In genomic region chr10:23361665-23362064, GRCh38 we compare ENCODE assay signal across 20 cellular contexts. TPM values are rescaled to one million over a fixed set of nuclear protein-coding genes. Genes with fewer than 3 reads are reported as not detected.
DNase-seq lines count a peak whose midpoint lies in the region; ATAC-seq and TF ChIP-seq lines count a peak whose summit lies in the region.
"Had no signal": no experiment of that assay in that cellular context is flagged by ENCODE, and none has a peak within 500 bp of the region (broad histone marks: within the 10 kb centered on the region; RNA-seq: fewer than 3 reads in every experiment).

No MANE protein-coding gene starts in this region.

- no peak overlapping the region for H3K4me3 ChIP-seq in CD8-positive, alpha-beta T cell (ENCODE audit: low read depth, low read length)
- H3K4me3 ChIP-seq: HAP-1 had no signal

- ATAC-seq in CD8-positive, alpha-beta T cell: no peak
- peak; percentile 37 for ATAC-seq in memory B cell (ENCODE audit: low read depth)
- peak; percentile 61 to 64 for ATAC-seq in stimulated activated naive B cell treated with anti-CD40 and anti-IgM and Interleukin-4, amounts not matched to agents 10 μg/mL and 1 μg/mL and 100 μg/mL, for 72 hours (replicated peaks)
- no peak for ATAC-seq in HG03135 (IDR thresholded peaks at IDR 0.05; ENCODE audit: unreplicated experiment)

- intact Hi-C loops in CD8-positive, alpha-beta T cell (cut with DNase I, micrococcal nuclease): loop anchor here (2.0 kb wide), 2 partner anchors 17 to 77 kb away; partner anchors contain the start of genes OTUD1 (in 2 of the 2) and C10orf67 (in 1 of the 2)

- H3K9me3 Mint-ChIP-seq in activated naive CD8-positive, alpha-beta T cell (ENCODE audit: low read depth): peaks cover 8% of the 10 kb centered on the region
- H3K9me3 Mint-ChIP-seq in activated naive CD8-positive, alpha-beta T cell treated with anti-CD3 and anti-CD28 coated beads for 36 hours: peaks cover 12% of the 10 kb centered on the region
- H3K9me3 Mint-ChIP-seq in CD8-positive, alpha-beta T cell: no peaks in the 10 kb centered on the region
- H3K9me3 Mint-ChIP-seq in memory B cell: no peaks in the 10 kb centered on the region
- peaks cover 0 to 3% of the 10 kb centered on the region in 2 donors for H3K9me3 Mint-ChIP-seq in stimulated activated naive B cell treated with anti-CD40 and anti-IgM and Interleukin-4, amounts not matched to agents 10 μg/mL and 1 μg/mL and 100 μg/mL, for 72 hours
- H3K9me3 Mint-ChIP-seq: HFFc6 had no signal

- peaks cover 31% of the 10 kb centered on the region for H3K4me1 ChIP-seq in CD8-positive, alpha-beta T cell (ENCODE audit: insufficient read depth, low read length)
- H3K4me1 ChIP-seq: HAP-1 had no signal

- POLR2A ChIA-PET in CD8-positive, alpha-beta T cell (lab: Charles Lee): no interaction called here

- H3K4me1 Mint-ChIP-seq in activated naive CD8-positive, alpha-beta T cell (ENCODE audit: low read depth): peaks cover 48% of the 10 kb centered on the region
- peaks cover 46% of the 10 kb centered on the region for H3K4me1 Mint-ChIP-seq in activated naive CD8-positive, alpha-beta T cell treated with anti-CD3 and anti-CD28 coated beads for 36 hours
- peaks cover 33% of the 10 kb centered on the region for H3K4me1 Mint-ChIP-seq in CD8-positive, alpha-beta T cell (ENCODE audit: low read depth)
- H3K4me1 Mint-ChIP-seq in memory B cell: peaks cover 14% of the 10 kb centered on the region
- peaks cover 34 to 42% of the 10 kb centered on the region in 2 donors for H3K4me1 Mint-ChIP-seq in stimulated activated naive B cell treated with anti-CD40 and anti-IgM and Interleukin-4, amounts not matched to agents 10 μg/mL and 1 μg/mL and 100 μg/mL, for 72 hours

- no peaks in the 10 kb centered on the region for H3K9me3 ChIP-seq in CD8-positive, alpha-beta T cell (ENCODE audit: low read length)
- H3K9me3 ChIP-seq: HAP-1 had no signal

- no peak for DNase-seq in activated naive CD8-positive, alpha-beta T cell treated with anti-CD3 and anti-CD28 coated beads for 36 hours
- DNase-seq in CD8-positive, alpha-beta T cell: no peak
- DNase-seq in memory B cell (ENCODE audit: low spot score in 2 of 2) (no peak), superior temporal gyrus (ENCODE audit: extremely low spot score) (no peak), GM10266 (ENCODE audit: extremely low spot score) (no peak)
- DNase-seq in stimulated activated naive B cell treated with anti-CD40 and anti-IgM and Interleukin-4, amounts not matched to agents 10 μg/mL and 1 μg/mL and 100 μg/mL, for 72 hours: no peak
- DNase-seq: C1 segment of cervical spinal cord, COR-L47, DMS53, DMS79 treated with DMSO at 0.1 percent for 48 hours, GF-D8, GOT3, HFFc6 had no signal

- H3K27ac Mint-ChIP-seq in activated naive CD8-positive, alpha-beta T cell: peak overlapping the region; percentile 62
- H3K27ac Mint-ChIP-seq in activated naive CD8-positive, alpha-beta T cell treated with anti-CD3 and anti-CD28 coated beads for 36 hours: no peak overlapping the region
- H3K27ac Mint-ChIP-seq in CD8-positive, alpha-beta T cell: peak overlapping the region; percentile 62
- no peak overlapping the region for H3K27ac Mint-ChIP-seq in memory B cell
- H3K27ac Mint-ChIP-seq in stimulated activated naive B cell treated with anti-CD40 and anti-IgM and Interleukin-4, amounts not matched to agents 10 μg/mL and 1 μg/mL and 100 μg/mL, for 72 hours: no peak overlapping the region
- H3K27ac Mint-ChIP-seq: B cell, HFFc6 had no signal

- no peak overlapping the region for H3K4me3 Mint-ChIP-seq in activated naive CD8-positive, alpha-beta T cell
- no peak overlapping the region for H3K4me3 Mint-ChIP-seq in activated naive CD8-positive, alpha-beta T cell treated with anti-CD3 and anti-CD28 coated beads for 36 hours
- H3K4me3 Mint-ChIP-seq in CD8-positive, alpha-beta T cell: no peak overlapping the region
- no peak overlapping the region for H3K4me3 Mint-ChIP-seq in memory B cell
- H3K4me3 Mint-ChIP-seq in stimulated activated naive B cell treated with anti-CD40 and anti-IgM and Interleukin-4, amounts not matched to agents 10 μg/mL and 1 μg/mL and 100 μg/mL, for 72 hours: no peak overlapping the region
- H3K4me3 Mint-ChIP-seq: B cell, HFFc6 had no signal

- peaks cover 5% of the 10 kb centered on the region for H3K36me3 Mint-ChIP-seq in activated naive CD8-positive, alpha-beta T cell
- H3K36me3 Mint-ChIP-seq in activated naive CD8-positive, alpha-beta T cell treated with anti-CD3 and anti-CD28 coated beads for 36 hours: peaks cover 16% of the 10 kb centered on the region
- no peaks in the 10 kb centered on the region for H3K36me3 Mint-ChIP-seq in CD8-positive, alpha-beta T cell
- H3K36me3 Mint-ChIP-seq in memory B cell: peaks cover 4% of the 10 kb centered on the region
- peaks cover 4 to 5% of the 10 kb centered on the region in 2 donors for H3K36me3 Mint-ChIP-seq in stimulated activated naive B cell treated with anti-CD40 and anti-IgM and Interleukin-4, amounts not matched to agents 10 μg/mL and 1 μg/mL and 100 μg/mL, for 72 hours

- no peaks in the 10 kb centered on the region for H3K27me3 Mint-ChIP-seq in activated naive CD8-positive, alpha-beta T cell
- no peaks in the 10 kb centered on the region for H3K27me3 Mint-ChIP-seq in activated naive CD8-positive, alpha-beta T cell treated with anti-CD3 and anti-CD28 coated beads for 36 hours
- H3K27me3 Mint-ChIP-seq in CD8-positive, alpha-beta T cell (ENCODE audit: low read depth): no peaks in the 10 kb centered on the region
- H3K27me3 Mint-ChIP-seq in memory B cell: peaks cover 38% of the 10 kb centered on the region
- H3K27me3 Mint-ChIP-seq in stimulated activated naive B cell treated with anti-CD40 and anti-IgM and Interleukin-4, amounts not matched to agents 10 μg/mL and 1 μg/mL and 100 μg/mL, for 72 hours: peaks cover 23 to 32% of the 10 kb centered on the region in 2 donors

- no peak for TF ChIP-seq CTCF in CD8-positive, alpha-beta T cell (IDR thresholded peaks at IDR 0.05)
- TF ChIP-seq CTCF in GM10266 (IDR thresholded peaks at IDR 0.05; ENCODE audit: control insufficient read depth, insufficient read depth, low read depth, missing control alignments): no peak

- CTCF ChIA-PET in CD8-positive, alpha-beta T cell (lab: Charles Lee): no interaction called here

- H3K36me3 ChIP-seq in CD8-positive, alpha-beta T cell (ENCODE audit: insufficient read depth, low read length): no peaks in the 10 kb centered on the region
- H3K36me3 ChIP-seq: HAP-1 had no signal

- no peak overlapping the region for H3K27ac ChIP-seq in CD8-positive, alpha-beta T cell (ENCODE audit: low read depth, low read length)
- H3K27ac ChIP-seq: 22Rv1 had no signal

- no peaks in the 10 kb centered on the region for H3K27me3 ChIP-seq in CD8-positive, alpha-beta T cell (ENCODE audit: insufficient read depth, low read length)

RNA-seq across cellular contexts. Expression of gene C10orf67, which starts 17.1 kb away (rescaled TPM):
- under 1 TPM; 0.45 to 0.60 TPM for total RNA-seq in activated naive CD8-positive, alpha-beta T cell treated with anti-CD3 and anti-CD28 coated beads for 36 hours
- total RNA-seq in CD8-positive, alpha-beta T cell: not detected
- total RNA-seq: B cell, Daoy, G401 had no signal

Comparison
In these comparisons a context has a peak if more than half of its experiments do, and no peak if none do; other contexts are left out.
1. H3K27ac Mint-ChIP-seq: peak in activated naive CD8-positive, alpha-beta T cell (single experiment) and CD8-positive, alpha-beta T cell (single experiment); none in activated naive CD8-positive, alpha-beta T cell treated with anti-CD3 and anti-CD28 coated beads for 36 hours (single experiment), memory B cell (single experiment) and stimulated activated naive B cell treated with anti-CD40 and anti-IgM and Interleukin-4, amounts not matched to agents 10 μg/mL and 1 μg/mL and 100 μg/mL, for 72 hours (single experiment).
2. ATAC-seq: peak in memory B cell (single experiment) and stimulated activated naive B cell treated with anti-CD40 and anti-IgM and Interleukin-4, amounts not matched to agents 10 μg/mL and 1 μg/mL and 100 μg/mL, for 72 hours (2 of 2); none in CD8-positive, alpha-beta T cell (single experiment) and HG03135 (single experiment).